In genomic region chr11:4607111-4607510, GRCh38 we compare ENCODE assay signal across 10 cellular contexts. TPM values are rescaled to one million over a fixed set of nuclear protein-coding genes. Genes with fewer than 3 reads are reported as not detected.
A peak's percentile ranks its signal among the peaks of the same experiment; 100 is the strongest.
DNase-seq lines count a peak whose midpoint lies in the region; ATAC-seq and TF ChIP-seq lines count a peak whose summit lies in the region.
"Had no signal": no experiment of that assay in that cellular context is flagged by ENCODE, and none has a peak within 500 bp of the region (broad histone marks: within the 10 kb centered on the region; RNA-seq: fewer than 3 reads in every experiment).

No MANE protein-coding gene starts in this region.

- peak overlapping the region; percentile 97 for H3K27ac Mint-ChIP-seq in T-helper 17 cell

- H3K36me3 Mint-ChIP-seq in T-helper 17 cell (ENCODE audit: low read depth): peaks cover 5% of the 10 kb centered on the region

- intact Hi-C loops in stomach (cut with DNase I; ENCODE audit: low total_unique reads): no loop called here
- intact Hi-C loops in sciatic nerve (cut with DNase I): no loop called here

- H3K27me3 ChIP-seq in stomach: no peaks in the 10 kb centered on the region

- peaks cover 10 to 33% (median 31%) of the 10 kb centered on the region in 4 donors for H3K36me3 ChIP-seq in stomach

- peaks cover 26% of the 10 kb centered on the region for H3K4me1 Mint-ChIP-seq in T-helper 17 cell

- H3K9me3 ChIP-seq in T-helper 17 cell (ENCODE audit: control insufficient read depth, low read length, poor library complexity, severe bottlenecking): no peaks in the 10 kb centered on the region
- no peaks in the 10 kb centered on the region for H3K9me3 ChIP-seq in stomach

- H3K27ac ChIP-seq in stomach: peak overlapping the region; percentile 23 to 93 (median 92)

- peak overlapping the region; percentile 72 for H3K4me3 ChIP-seq in iPS-11a (ENCODE audit: low read depth, low read length)
- H3K4me3 ChIP-seq in stomach: peak overlapping the region; percentile 61 to 75 (median 68)

- TF ChIP-seq POLR2A in stomach (IDR thresholded peaks at IDR 0.05): no peak

- peak; percentile 73 for DNase-seq in NCI-H2029 treated with DMSO at 0.1 percent for 48 hours (lab: John Stamatoyannopoulos, UW)
- DNase-seq in NCI-H2029 (lab: John Stamatoyannopoulos, UW): no peak
- no peak for DNase-seq in T-helper 17 cell
- no peak for DNase-seq in stomach
- no peak for DNase-seq in sciatic nerve (ENCODE audit: low spot score)

- H3K4me1 ChIP-seq in stomach: peaks cover 18 to 37% (median 26%) of the 10 kb centered on the region in 4 donors

- H3K4me3 Mint-ChIP-seq in T-helper 17 cell: peak overlapping the region; percentile 94

- no peak for TF ChIP-seq CTCF in stomach (IDR thresholded peaks at IDR 0.05)

- H3K27me3 Mint-ChIP-seq in T-helper 17 cell: no peaks in the 10 kb centered on the region

- WGBS in stomach, 5 donors: 17 to 42% (median 19%) methylated on average over 6 of the region's 6 CpGs

- ATAC-seq in T-helper 17 cell (no peak), sciatic nerve (no peak), HG03039 (IDR thresholded peaks at IDR 0.05; ENCODE audit: unreplicated experiment) (no peak), GM18502 (IDR thresholded peaks at IDR 0.05; ENCODE audit: poor library complexity, unreplicated experiment) (no peak)

- no peak for TF ChIP-seq EP300 in stomach (IDR thresholded peaks at IDR 0.05)

RNA-seq across cellular contexts. Expression of gene TRIM68, which starts 0.9 kb away (rescaled TPM):
- total RNA-seq in T-helper 17 cell (1 to 10 TPM; 6.1 TPM), stomach (10 to 100 TPM in 3 of 5 donors, 1 to 10 TPM in 1, not detected in 1; 4.5 to 32.0 (median 16.8) TPM), sciatic nerve (14.2 TPM)
- 10 to 100 TPM in 1 of 3 donors, 1 to 10 TPM in 2; 6.5 to 12.1 (median 7.0) TPM for polyA plus RNA-seq in stomach

RNA-seq across cellular contexts. Expression of gene OR52I1, which starts 13.3 kb away (rescaled TPM):
- total RNA-seq in T-helper 17 cell: not detected
- not detected for total RNA-seq in stomach
- not detected for polyA plus RNA-seq in stomach
- total RNA-seq in sciatic nerve: 0.13 TPM
- total RNA-seq: activated CD8-positive, alpha-beta memory T cell treated with anti-CD3 and anti-CD28 coated beads for 36 hours; temporal lobe had no signal

RNA-seq across cellular contexts. Expression of gene OR52I2, which starts 25.6 kb away (rescaled TPM):
- total RNA-seq in T-helper 17 cell: not detected
- total RNA-seq in stomach: not detected
- not detected for polyA plus RNA-seq in stomach
- not detected for total RNA-seq in sciatic nerve
- total RNA-seq: activated CD8-positive, alpha-beta memory T cell treated with anti-CD3 and anti-CD28 coated beads for 36 hours; temporal lobe had no signal

RNA-seq across cellular contexts. Expression of gene OR51D1, which starts 30.2 kb away (rescaled TPM):
- total RNA-seq in T-helper 17 cell (not detected), stomach (not detected), sciatic nerve (not detected)
- not detected for polyA plus RNA-seq in stomach
- total RNA-seq: activated CD8-positive, alpha-beta memory T cell treated with anti-CD3 and anti-CD28 coated beads for 36 hours; temporal lobe had no signal

RNA-seq across cellular contexts. Expression of gene OR51E1, which starts 36.7 kb away (rescaled TPM):
- total RNA-seq in T-helper 17 cell (not detected), stomach (1 to 10 TPM in 2 of 5 donors, not detected in 3; 1.5 to 2.5 TPM), sciatic nerve (1.4 TPM)
- polyA plus RNA-seq in stomach: under 1 TPM in 2 of 3 donors, not detected in 1; 0.18 to 0.25 TPM
- total RNA-seq: activated CD8-positive, alpha-beta memory T cell treated with anti-CD3 and anti-CD28 coated beads for 36 hours had no signal
